In genomic region chr11:1890856-1891830, GRCh38 we compare ENCODE assay signal across 11 cellular contexts. TPM values are rescaled to one million over a fixed set of nuclear protein-coding genes. Genes with fewer than 3 reads are reported as not detected.
DNase-seq lines count a peak whose midpoint lies in the region; ATAC-seq, FAIRE-seq and TF ChIP-seq lines count a peak whose summit lies in the region.
"Had no signal": no experiment of that assay in that cellular context is flagged by ENCODE, and none has a peak within 500 bp of the region (broad histone marks: within the 10 kb centered on the region; RNA-seq: fewer than 3 reads in every experiment).

No MANE protein-coding gene starts in this region.

- TF ChIP-seq CTCF in spleen (IDR thresholded peaks at IDR 0.05 in 8 of 11, conservative IDR thresholded peaks at IDR 0.05 in 3 of 11) (no peak), mammary epithelial cell (conservative IDR thresholded peaks at IDR 0.05 in 1 of 2, IDR thresholded peaks at IDR 0.05 in 1 of 2; ENCODE audit: extremely low read depth in 1 of 2, insufficient read depth in 1 of 2, low read depth in 1 of 2, low read length in 2 of 2) (no peak)

- peaks cover 41% of the 10 kb centered on the region for H3K36me3 Mint-ChIP-seq in activated CD4-positive, alpha-beta T cell treated with anti-CD3 and anti-CD28 coated beads, Interleukin-2, amount 10 ng/mL, durations not matched to agents 7 days and 5 days (ENCODE audit: low read depth)
- H3K36me3 Mint-ChIP-seq in T-helper 17 cell (ENCODE audit: low read depth) = peaks cover 2% of the 10 kb centered on the region

- intact Hi-C loops in right cardiac atrium (cut with DNase I) = loop anchor here in 2 of 4 donors (10.0 kb wide), 2 partner anchors 46 to 54 kb away; partner anchors contain the start of gene MRPL23 (in 1 of the 2)
- intact Hi-C loops in spleen (cut with DNase I; ENCODE audit: low total_unique reads) = no loop called here
- intact Hi-C loops in mammary epithelial cell (cut with micrococcal nuclease) = no loop called here

- peak overlapping the region; percentile 76 for H3K4me3 Mint-ChIP-seq in activated CD4-positive, alpha-beta T cell treated with anti-CD3 and anti-CD28 coated beads, Interleukin-2, amount 10 ng/mL, durations not matched to agents 7 days and 5 days
- peak overlapping the region; percentile 82 for H3K4me3 Mint-ChIP-seq in T-helper 17 cell
- H3K4me3 Mint-ChIP-seq: H9 had no signal

- H3K27ac ChIP-seq in right cardiac atrium (ENCODE audit: low read length) (no peak overlapping the region), spleen (peak overlapping the region in 5 of 8 donors; percentile 5 to 79 (median 71)), mammary epithelial cell (ENCODE audit: insufficient read depth, low read depth, low read length) (no peak overlapping the region)

- POLR2A ChIA-PET in activated CD4-positive, alpha-beta T cell treated with anti-CD3 and anti-CD28 coated beads, Interleukin-2, amount 10 ng/mL, durations not matched to agents 7 days and 5 days (lab: Charles Lee) = no interaction called here

- H3K9me3 ChIP-seq in T-helper 17 cell (ENCODE audit: control insufficient read depth, low read length, poor library complexity, severe bottlenecking) = no peaks in the 10 kb centered on the region
- H3K9me3 ChIP-seq in right cardiac atrium (ENCODE audit: control insufficient read depth, low read length) = no peaks in the 10 kb centered on the region
- no peaks in the 10 kb centered on the region for H3K9me3 ChIP-seq in spleen
- H3K9me3 ChIP-seq in mammary epithelial cell (replicated peaks; ENCODE audit: insufficient read depth, low read length) = no peaks in the 10 kb centered on the region

- 73% methylated on average over 34 of the region's 34 CpGs for WGBS in right cardiac atrium
- WGBS in spleen, 5 donors = 24 to 58% (median 48%) methylated on average over 18 to 34 of the region's 34 CpGs
- WGBS in mammary epithelial cell (ENCODE audit: low coverage, missing lambda C conversion rate) = 67% methylated on average over 10 of the region's 34 CpGs

- CTCF ChIA-PET in activated CD4-positive, alpha-beta T cell treated with anti-CD3 and anti-CD28 coated beads, Interleukin-2, amount 10 ng/mL, durations not matched to agents 7 days and 5 days (lab: Charles Lee) = interaction anchor here (1.0 to 3.5 kb wide), 6 partner anchors 9 to 263 kb away, joined by 3 to 18 read pairs (median 4); partner anchors contain the start of gene TNNT3
- CTCF ChIA-PET in mammary epithelial cell (lab: Charles Lee; ENCODE audit: low non-redundant PET) = no interaction called here

- H3K9ac ChIP-seq in mammary epithelial cell (ENCODE audit: insufficient read depth, low read length) = no peak overlapping the region

- H4K20me1 ChIP-seq in mammary epithelial cell (ENCODE audit: insufficient read depth, low read length) = no peaks in the 10 kb centered on the region

- no peaks in the 10 kb centered on the region for H3K9me3 Mint-ChIP-seq in activated CD4-positive, alpha-beta T cell treated with anti-CD3 and anti-CD28 coated beads, Interleukin-2, amount 10 ng/mL, durations not matched to agents 7 days and 5 days
- H3K9me3 Mint-ChIP-seq: H9 had no signal

- no peak for FAIRE-seq in frontal cortex (lab: Jason Lieb, UNC)

- peak overlapping the region; percentile 68 for H3K27ac Mint-ChIP-seq in activated CD4-positive, alpha-beta T cell treated with anti-CD3 and anti-CD28 coated beads, Interleukin-2, amount 10 ng/mL, durations not matched to agents 7 days and 5 days
- peak overlapping the region; percentile 29 for H3K27ac Mint-ChIP-seq in T-helper 17 cell
- H3K27ac Mint-ChIP-seq: H9 had no signal

- H2AFZ ChIP-seq in mammary epithelial cell (ENCODE audit: low read depth, low read length) = no peak overlapping the region

- H3K4me1 Mint-ChIP-seq in activated CD4-positive, alpha-beta T cell treated with anti-CD3 and anti-CD28 coated beads, Interleukin-2, amount 10 ng/mL, durations not matched to agents 7 days and 5 days = peaks cover 56% of the 10 kb centered on the region
- peaks cover 23% of the 10 kb centered on the region for H3K4me1 Mint-ChIP-seq in T-helper 17 cell
- H3K4me1 Mint-ChIP-seq: H9 had no signal

- H3K79me2 ChIP-seq in mammary epithelial cell (ENCODE audit: insufficient read depth, low read length) = no peaks in the 10 kb centered on the region

- DNase-seq in activated CD4-positive, alpha-beta T cell treated with anti-CD3 and anti-CD28 coated beads, Interleukin-2, amount 10 ng/mL, durations not matched to agents 7 days and 5 days = no peak
- no peak for DNase-seq in activated CD4-positive, alpha-beta T cell treated with anti-CD3 and anti-CD28 coated beads for 1 hour
- DNase-seq in T-helper 17 cell (no peak), right cardiac atrium (peak in 1 of 3 donors; percentile 55), spleen (peak; percentile 81), frontal cortex (ENCODE audit: low spot score in 2 of 2) (no peak), mammary epithelial cell (no peak)
- DNase-seq: H9, NCI-H345 had no signal

- peaks cover 6% of the 10 kb centered on the region for H3K27me3 Mint-ChIP-seq in activated CD4-positive, alpha-beta T cell treated with anti-CD3 and anti-CD28 coated beads, Interleukin-2, amount 10 ng/mL, durations not matched to agents 7 days and 5 days
- H3K27me3 Mint-ChIP-seq in T-helper 17 cell = no peaks in the 10 kb centered on the region

- ATAC-seq in T-helper 17 cell (no peak), right cardiac atrium (peak; percentile 3 to 12)
- ATAC-seq in activated CD4-positive, CD25-positive, alpha-beta regulatory T cell treated with anti-CD3 and anti-CD28 coated beads, Interleukin-2, amount 50 U/mL, for 24 hours = no peak

- H3K4me3 ChIP-seq in right cardiac atrium (ENCODE audit: low read length) (no peak overlapping the region), spleen (peak overlapping the region in 1 of 8 donors; percentile 5), mammary epithelial cell (replicated peaks in 1 of 3; ENCODE audit: insufficient read depth in 1 of 3, low read depth in 2 of 3, low read length in 3 of 3) (no peak overlapping the region)

- TF ChIP-seq POLR2A in spleen (IDR thresholded peaks at IDR 0.05) = no peak

- in situ Hi-C loops in mammary epithelial cell (cut with MboI; ENCODE audit: low sequenced_read_pairs in 2 of 2) = no loop called here

- H3K4me1 ChIP-seq in right cardiac atrium (ENCODE audit: control insufficient read depth, insufficient read depth, low read length) (no peaks in the 10 kb centered on the region), spleen (peaks cover 5 to 56% (median 42%) of the 10 kb centered on the region in 6 donors), mammary epithelial cell (ENCODE audit: insufficient read depth, low read length) (no peaks in the 10 kb centered on the region)

- no TSS peak for BruUV-seq in mammary epithelial cell (replicated peaks; lab: Mats Ljungman, UMichigan)

- dilution Hi-C loops in mammary epithelial cell (cut with HindIII; ENCODE audit: low sequenced_read_pairs) = loop anchor here (10.0 kb wide), 1 partner anchor 604 kb away; no protein-coding TSS in a partner anchor

- H3K27me3 ChIP-seq in right cardiac atrium (ENCODE audit: control insufficient read depth, insufficient read depth) = no peaks in the 10 kb centered on the region
- H3K27me3 ChIP-seq in spleen (replicated peaks in 1 of 7) = peaks cover 0 to 8% (median 0%) of the 10 kb centered on the region in 7 donors
- no peaks in the 10 kb centered on the region for H3K27me3 ChIP-seq in mammary epithelial cell (ENCODE audit: insufficient read depth, low read length)

- no peak overlapping the region for H3K4me2 ChIP-seq in mammary epithelial cell (ENCODE audit: insufficient read depth, low read depth, low read length)

- H3K36me3 ChIP-seq in spleen = peaks cover 0 to 55% (median 32%) of the 10 kb centered on the region in 6 donors
- H3K36me3 ChIP-seq in mammary epithelial cell (ENCODE audit: insufficient read depth, low read length) = no peaks in the 10 kb centered on the region

RNA-seq across cellular contexts. Expression of gene PRR33, which starts 0.6 kb away (rescaled TPM):
- total RNA-seq in activated CD4-positive, alpha-beta T cell treated with anti-CD3 and anti-CD28 coated beads, Interleukin-2, amount 10 ng/mL, durations not matched to agents 7 days and 5 days = under 1 TPM in 1 of 2 experiments, not detected in 1; 0.05 TPM
- total RNA-seq in T-helper 17 cell (not detected), right cardiac atrium (under 1 TPM; 0.11 to 0.82 (median 0.24) TPM), spleen (not detected), frontal cortex (not detected), mammary epithelial cell (not detected)
- polyA plus RNA-seq in right cardiac atrium (0.81 TPM), spleen (under 1 TPM; 0.03 to 0.64 (median 0.20) TPM), mammary epithelial cell (not detected)
- not detected for polyA minus RNA-seq in mammary epithelial cell
- total RNA-seq: A673, H9 had no signal

RNA-seq across cellular contexts. Expression of gene TNNT3, which starts 28.4 kb away (rescaled TPM):
- 1 to 10 TPM; 3.7 to 5.4 TPM for total RNA-seq in activated CD4-positive, alpha-beta T cell treated with anti-CD3 and anti-CD28 coated beads, Interleukin-2, amount 10 ng/mL, durations not matched to agents 7 days and 5 days
- total RNA-seq in T-helper 17 cell = 1 to 10 TPM; 7.4 to 8.9 TPM
- total RNA-seq in right cardiac atrium = 10 to 100 TPM in 3 of 4 donors, 1 to 10 TPM in 1; 9.0 to 58.7 (median 34.1) TPM
- polyA plus RNA-seq in right cardiac atrium = 63.1 TPM
- total RNA-seq in spleen = 1 to 10 TPM in 5 of 7 donors, under 1 TPM in 1, not detected in 1; 0.97 to 4.9 (median 1.9) TPM
- 1 to 10 TPM in 2 of 3 donors, under 1 TPM in 1; 0.64 to 4.4 (median 3.5) TPM for polyA plus RNA-seq in spleen
- total RNA-seq in frontal cortex = not detected
- not detected for total RNA-seq in mammary epithelial cell
- polyA plus RNA-seq in mammary epithelial cell = not detected
- not detected for polyA minus RNA-seq in mammary epithelial cell
- total RNA-seq: A673, H9 had no signal

RNA-seq across cellular contexts. Expression of gene LSP1, which starts 38.3 kb away (rescaled TPM):
- total RNA-seq in activated CD4-positive, alpha-beta T cell treated with anti-CD3 and anti-CD28 coated beads, Interleukin-2, amount 10 ng/mL, durations not matched to agents 7 days and 5 days = 100 to 1,000 TPM; 668 to 687 TPM
- 100 to 1,000 TPM; 297 to 299 TPM for total RNA-seq in T-helper 17 cell
- 10 to 100 TPM in 3 of 4 donors, 1 to 10 TPM in 1; 7.6 to 18.3 (median 14.8) TPM for total RNA-seq in right cardiac atrium
- polyA plus RNA-seq in right cardiac atrium = 11.7 TPM
- 100 to 1,000 TPM; 227 to 422 (median 358) TPM for total RNA-seq in spleen
- 100 to 1,000 TPM; 136 to 350 (median 148) TPM for polyA plus RNA-seq in spleen
- total RNA-seq in frontal cortex = 0.82 TPM
- 1 to 10 TPM in 1 of 2 donors, under 1 TPM in 1; 0.17 to 2.0 TPM for total RNA-seq in mammary epithelial cell
- polyA plus RNA-seq in mammary epithelial cell = not detected
- polyA minus RNA-seq in mammary epithelial cell = not detected
- total RNA-seq: A673, H9 had no signal

RNA-seq across cellular contexts. Expression of gene TNNI2, which starts 52.4 kb away (rescaled TPM):
- not detected for total RNA-seq in activated CD4-positive, alpha-beta T cell treated with anti-CD3 and anti-CD28 coated beads, Interleukin-2, amount 10 ng/mL, durations not matched to agents 7 days and 5 days
- total RNA-seq in T-helper 17 cell (not detected), right cardiac atrium (not detected), spleen (1 to 10 TPM; 2.3 to 8.6 (median 5.2) TPM), frontal cortex (not detected), mammary epithelial cell (10 to 100 TPM in 1 of 2 donors, 1 to 10 TPM in 1; 8.8 to 44.7 TPM)
- polyA plus RNA-seq in right cardiac atrium (not detected), spleen (10 to 100 TPM in 2 of 3 donors, 1 to 10 TPM in 1; 7.3 to 21.8 (median 13.0) TPM), mammary epithelial cell (34.8 TPM)
- 4.3 TPM for polyA minus RNA-seq in mammary epithelial cell
- total RNA-seq: A673, H9 had no signal

RNA-seq across cellular contexts. Expression of gene MRPL23, which starts 56.0 kb away (rescaled TPM):
- 100 to 1,000 TPM in 1 of 2 experiments, 10 to 100 TPM in 1; 77.5 to 106 TPM for total RNA-seq in activated CD4-positive, alpha-beta T cell treated with anti-CD3 and anti-CD28 coated beads, Interleukin-2, amount 10 ng/mL, durations not matched to agents 7 days and 5 days
- total RNA-seq in T-helper 17 cell = 10 to 100 TPM; 35.1 to 40.7 TPM
- 100 to 1,000 TPM in 1 of 4 donors, 10 to 100 TPM in 3; 47.1 to 102 (median 74.8) TPM for total RNA-seq in right cardiac atrium
- polyA plus RNA-seq in right cardiac atrium = 108 TPM
- 10 to 100 TPM; 32.5 to 75.2 (median 44.5) TPM for total RNA-seq in spleen
- polyA plus RNA-seq in spleen = 100 to 1,000 TPM in 2 of 3 donors, 10 to 100 TPM in 1; 58.7 to 160 (median 122) TPM
- total RNA-seq in frontal cortex = 19.2 TPM
- 10 to 100 TPM; 40.8 to 47.3 TPM for total RNA-seq in mammary epithelial cell
- polyA plus RNA-seq in mammary epithelial cell = 87.0 TPM
- 63.9 TPM for polyA minus RNA-seq in mammary epithelial cell

Comparison
In these comparisons a context has a peak if more than half of its experiments do, and no peak if none do; other contexts are left out.
1. ATAC-seq: peak in right cardiac atrium (2 of 2); none in T-helper 17 cell (single experiment) and activated CD4-positive, CD25-positive, alpha-beta regulatory T cell treated with anti-CD3 and anti-CD28 coated beads, Interleukin-2, amount 50 U/mL, for 24 hours (0 of 2).
2. H3K27ac ChIP-seq: peak in spleen (5 of 8); none in right cardiac atrium (single experiment) and mammary epithelial cell (single experiment).
3. RNA of gene LSP1, which starts 38.3 kb away (total RNA-seq): 668 to 687 TPM in activated CD4-positive, alpha-beta T cell treated with anti-CD3 and anti-CD28 coated beads, Interleukin-2, amount 10 ng/mL, durations not matched to agents 7 days and 5 days, 227 to 422 TPM in spleen and 297 to 299 TPM in T-helper 17 cell; 7.6 to 18.3 TPM in right cardiac atrium, 0.17 to 2.0 TPM in mammary epithelial cell and 0.82 TPM in frontal cortex (single experiment); every median in the first group is over 10 times any median in the second.